In the genomic region with DNA sequence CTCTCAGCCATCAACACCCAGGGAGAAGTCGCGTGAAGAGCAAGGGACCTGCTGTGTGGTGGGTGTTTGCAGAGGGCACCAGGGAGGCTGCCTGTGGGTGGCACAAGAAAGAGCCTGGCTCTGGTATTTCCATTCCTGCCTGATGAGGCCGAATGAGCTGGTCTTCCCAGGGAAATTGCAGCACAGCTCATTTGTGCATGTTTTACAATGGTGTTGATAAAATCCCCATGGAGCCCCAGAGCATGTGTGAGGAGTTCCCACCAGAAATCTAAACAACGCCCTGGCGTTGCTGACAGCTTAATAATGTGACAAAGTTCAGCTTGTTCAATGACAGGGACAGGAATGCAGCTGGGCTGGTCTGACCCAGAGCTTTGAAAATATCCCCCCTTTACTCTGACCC, we compare ENCODE assay signal across 23 cellular contexts.
A peak's percentile ranks its signal among the peaks of the same experiment; 100 is the strongest.
DNase-seq lines count a peak whose midpoint lies in the region; ATAC-seq, FAIRE-seq and TF ChIP-seq lines count a peak whose summit lies in the region.
"Had no signal": no experiment of that assay in that cellular context is flagged by ENCODE, and none has a peak within 500 bp of the region (broad histone marks: within the 10 kb centered on the region; RNA-seq: fewer than 3 reads in every experiment).

No MANE protein-coding gene starts in this region.

- no peaks in the 10 kb centered on the region for H3K4me1 ChIP-seq in HEK293 (ENCODE audit: control insufficient read depth, insufficient read depth, low read length)
- H3K4me1 ChIP-seq in body of pancreas, result no peaks in the 10 kb centered on the region
- peaks cover 0 to 3% of the 10 kb centered on the region in 2 donors for H3K4me1 ChIP-seq in small intestine (ENCODE audit: control insufficient read depth in 2 of 2, insufficient read depth in 1 of 2, low read depth in 1 of 2, low read length in 1 of 2)

- DNase-seq in body of pancreas (peak; percentile 12 to 20 (median 18)), iPS-NIHi7 (ENCODE audit: extremely low spot score) (peak; percentile 19), small intestine (peak; percentile 69), T1000 (lab: John Stamatoyannopoulos, UW) (no peak), frontal cortex (ENCODE audit: low spot score in 2 of 2) (no peak)
- no peak for DNase-seq in stimulated activated naive CD4-positive, alpha-beta T cell treated with Interleukin-2 at 50 U/mL for 16 hours (lab: John Stamatoyannopoulos, UW)
- DNase-seq: activated CD4-positive, CD25-positive, alpha-beta regulatory T cell; activated CD8-positive, alpha-beta memory T cell treated with anti-CD3 and anti-CD28 coated beads, Interleukin-2, amount 10 ng/mL, durations not matched to agents 7 days and 5 days; activated effector memory CD4-positive, alpha-beta T cell treated with anti-CD3 and anti-CD28 coated beads, Interleukin-2, amount 50 U/mL, for 16 hours; anterior cingulate cortex; cortex of kidney; DMS79 treated with DMSO at 0.1 percent for 48 hours; natural killer cell; NCI-H2029; NCI-H526; Peyer's patch; stimulated activated CD4-positive, alpha-beta T cell treated with anti-CD3 and anti-CD28 coated beads, Interleukin-2, amount 100 ng/mL, for 24 hours; T-helper 1 cell had no signal

- CTCF ChIA-PET in HEK293 (lab: Yijun Ruan, JAX), result no interaction called here

- 36 to 66% methylated on average over 3 to 5 of the region's 5 CpGs for WGBS in body of pancreas, 2 donors
- WGBS in small intestine, 3 donors, result 43 to 50% (median 46%) methylated on average over 5 of the region's 5 CpGs

- intact Hi-C loops in body of pancreas (cut with DNase I), result no loop called here

- H3K36me3 ChIP-seq in HEK293 (ENCODE audit: control insufficient read depth in 2 of 2, insufficient read depth in 1 of 2, low read length in 2 of 2) (no peaks in the 10 kb centered on the region), body of pancreas (replicated peaks in 1 of 2; ENCODE audit: insufficient read depth in 1 of 2, low read depth in 2 of 2) (no peaks in the 10 kb centered on the region), small intestine (ENCODE audit: control insufficient read depth in 2 of 2, insufficient read depth in 2 of 2, low read length in 2 of 2) (no peaks in the 10 kb centered on the region)
- H3K36me3 ChIP-seq: Peyer's patch had no signal

- H3K9me3 ChIP-seq in HEK293 (ENCODE audit: control insufficient read depth, insufficient read depth, low read depth, low read length) (no peaks in the 10 kb centered on the region), body of pancreas (no peaks in the 10 kb centered on the region), small intestine (ENCODE audit: control insufficient read depth, low read depth) (no peaks in the 10 kb centered on the region)
- H3K9me3 ChIP-seq: Peyer's patch had no signal

- no peak overlapping the region for H3K4me3 ChIP-seq in HEK293 (ENCODE audit: low read depth, low read length)
- H3K4me3 ChIP-seq in body of pancreas, result no peak overlapping the region
- no peak overlapping the region for H3K4me3 ChIP-seq in small intestine (ENCODE audit: low read depth in 1 of 2, low read length in 2 of 2)
- H3K4me3 ChIP-seq: Peyer's patch had no signal

- H3K27ac ChIP-seq in HEK293 (ENCODE audit: extremely low read depth, low read depth, low read length) (no peak overlapping the region), body of pancreas (no peak overlapping the region), small intestine (ENCODE audit: low read depth in 1 of 2, low read length in 1 of 2) (no peak overlapping the region)
- H3K27ac ChIP-seq: C4-2B, Peyer's patch had no signal

- no peaks in the 10 kb centered on the region for H3K27me3 ChIP-seq in body of pancreas
- no peaks in the 10 kb centered on the region for H3K27me3 ChIP-seq in small intestine (ENCODE audit: control insufficient read depth in 2 of 2, insufficient read depth in 2 of 2, low read length in 2 of 2)
- H3K27me3 ChIP-seq: Peyer's patch had no signal

- no peak for TF ChIP-seq POLR2A in body of pancreas (IDR thresholded peaks at IDR 0.05)

- ATAC-seq in body of pancreas, result peak; percentile 59
- ATAC-seq: activated CD8-positive, alpha-beta memory T cell treated with anti-CD3 and anti-CD28 coated beads, Interleukin-2, amount 10 ng/mL, durations not matched to agents 7 days and 5 days; esophagus mucosa; natural killer cell had no signal

- FAIRE-seq in small intestine (lab: Jason Lieb, UNC), result no peak
- no peak for FAIRE-seq in frontal cortex (lab: Jason Lieb, UNC)
- FAIRE-seq: GM12892, H1 had no signal

- TF ChIP-seq CTCF in HEK293 (tag by site-specific recombination; IDR thresholded peaks at IDR 0.05) (no peak), body of pancreas (IDR thresholded peaks at IDR 0.05) (no peak)

- POLR2A ChIA-PET in HEK293 (lab: Yijun Ruan, JAX), result no interaction called here

TF ChIP-seq in HEK293, 187 proteins besides CTCF, POLR2A, EP300 and RAD21:
- TF ChIP-seq ZNF266 (tag by site-specific recombination; IDR thresholded peaks at IDR 0.05; ENCODE audit: low read depth), result no peak
- TF ChIP-seq ZIC2 (tag by site-specific recombination; IDR thresholded peaks at IDR 0.05), result peak; percentile 91

Comparison
In these comparisons a context has a peak if more than half of its experiments do, and no peak if none do; other contexts are left out.
1. DNase-seq: peak in body of pancreas (4 of 4), iPS-NIHi7 (single experiment) and small intestine (single experiment); none in T1000 (single experiment), stimulated activated naive CD4-positive, alpha-beta T cell treated with Interleukin-2 at 50 U/mL for 16 hours (single experiment) and frontal cortex (0 of 2).